In the genomic region with DNA sequence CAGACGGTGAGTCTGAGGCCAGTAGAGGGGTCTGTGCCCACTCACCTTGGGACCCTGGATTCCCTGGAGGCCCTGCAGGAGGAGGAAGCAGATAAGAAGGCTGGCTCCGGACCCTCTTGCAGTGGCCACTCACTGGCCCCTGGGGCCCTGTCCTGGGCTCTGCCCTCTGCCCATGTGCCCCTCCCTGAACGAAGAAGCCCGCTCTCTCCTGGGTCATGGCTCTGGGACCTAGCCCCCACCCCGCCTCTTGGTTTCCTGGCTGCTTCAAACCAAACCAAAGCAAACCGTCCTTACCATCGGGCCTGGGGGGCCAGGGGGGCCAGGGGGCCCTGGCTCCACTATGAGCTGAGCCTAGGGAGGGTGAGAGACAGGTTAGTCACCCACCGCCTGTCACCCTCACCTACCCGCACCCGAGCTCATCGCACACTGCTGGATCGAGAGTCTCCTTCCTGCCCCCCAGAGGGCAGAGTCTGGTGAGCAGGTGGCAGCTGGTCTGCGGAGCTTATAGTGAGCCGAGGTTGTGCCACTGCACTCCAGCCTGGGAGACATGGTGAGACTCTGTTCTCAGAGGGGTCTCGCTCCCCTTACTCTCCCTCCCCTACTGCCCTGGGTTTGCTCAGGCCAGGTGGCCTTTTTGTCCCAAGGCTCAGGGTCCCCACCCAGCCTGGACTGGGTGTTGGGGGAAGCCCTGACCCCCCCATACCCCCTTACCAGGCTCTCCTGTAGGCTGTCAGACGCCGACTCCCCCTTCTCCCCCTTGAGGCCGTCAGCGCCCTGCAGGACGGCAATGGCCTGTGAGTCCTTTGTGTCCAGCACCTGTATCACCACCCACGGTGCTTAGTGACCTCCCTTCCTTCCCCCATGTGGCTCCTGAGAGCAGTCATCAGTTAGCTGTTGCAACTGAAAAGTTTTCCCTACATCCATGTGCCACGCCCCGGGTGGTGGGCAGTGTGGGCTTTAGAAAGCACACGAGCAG, we compare ENCODE assay signal across 17 cellular contexts. TPM values are rescaled to one million over a fixed set of nuclear protein-coding genes. Genes with fewer than 3 reads are reported as not detected.
DNase-seq lines count a peak whose midpoint lies in the region; ATAC-seq and TF ChIP-seq lines count a peak whose summit lies in the region.
"Had no signal": no experiment of that assay in that cellular context is flagged by ENCODE, and none has a peak within 500 bp of the region (broad histone marks: within the 10 kb centered on the region; RNA-seq: fewer than 3 reads in every experiment).

No MANE protein-coding gene starts in this region.

- POLR2A ChIA-PET in Caco-2 (lab: Charles Lee) = no interaction called here

- H3K4me1 ChIP-seq in Caco-2 = no peaks in the 10 kb centered on the region
- H3K4me1 ChIP-seq: colonic mucosa, gastroesophageal sphincter had no signal

- CTCF ChIA-PET in activated naive CD4-positive, alpha-beta T cell treated with anti-CD3 and anti-CD28 coated beads, Interleukin-2, amount 10 ng/mL, durations not matched to agents 7 days and 5 days (lab: Charles Lee) = interaction anchor here (1.2 to 1.5 kb wide), 2 partner anchors 9 to 33 kb away, joined by 3 read pairs; no protein-coding TSS in a partner anchor
- CTCF ChIA-PET in Caco-2 (lab: Charles Lee) = interaction anchor here (0.7 kb wide), 1 partner anchor 298 kb away, joined by 3 read pairs; no protein-coding TSS in a partner anchor

- no peak overlapping the region for H3K4me3 Mint-ChIP-seq in activated naive CD4-positive, alpha-beta T cell treated with anti-CD3 and anti-CD28 coated beads, Interleukin-2, amount 10 ng/mL, durations not matched to agents 7 days and 5 days
- no peak overlapping the region for H3K4me3 Mint-ChIP-seq in Caco-2 (ENCODE audit: unreplicated experiment)
- H3K4me3 Mint-ChIP-seq: activated CD4-positive, alpha-beta T cell treated with anti-CD3 and anti-CD28 coated beads, Interleukin-2, amount 10 ng/mL, durations not matched to agents 24 days and 14 days had no signal

- no peak for TF ChIP-seq CTCF in Caco-2 (IDR thresholded peaks at IDR 0.05; ENCODE audit: insufficient read depth in 1 of 2, low read depth in 1 of 2, low read length in 1 of 2, severe bottlenecking in 1 of 2, unreplicated experiment in 1 of 2)

- H3K4me3 ChIP-seq in H7 (ENCODE audit: insufficient read depth, low read depth, low read length) = no peak overlapping the region
- no peak overlapping the region for H3K4me3 ChIP-seq in Caco-2 (ENCODE audit: low read depth, low read length)
- H3K4me3 ChIP-seq: colonic mucosa, gastroesophageal sphincter, MG63, suprapubic skin had no signal

- H3K36me3 Mint-ChIP-seq in activated naive CD4-positive, alpha-beta T cell treated with anti-CD3 and anti-CD28 coated beads, Interleukin-2, amount 50 U/mL, for 72 hours = no peaks in the 10 kb centered on the region
- H3K36me3 Mint-ChIP-seq in activated naive CD4-positive, alpha-beta T cell treated with anti-CD3 and anti-CD28 coated beads, Interleukin-2, amount 10 ng/mL, durations not matched to agents 7 days and 5 days = no peaks in the 10 kb centered on the region
- no peaks in the 10 kb centered on the region for H3K36me3 Mint-ChIP-seq in Caco-2 (ENCODE audit: insufficient read depth, unreplicated experiment)

- H3K36me3 ChIP-seq in H7 (replicated peaks; ENCODE audit: control insufficient read depth, insufficient read depth, low read length) (no peaks in the 10 kb centered on the region), Caco-2 (ENCODE audit: control insufficient read depth, insufficient read depth, low read length) (no peaks in the 10 kb centered on the region)
- H3K36me3 ChIP-seq: colonic mucosa, gastroesophageal sphincter, suprapubic skin had no signal

- peak; percentile 23 to 29 for ATAC-seq in activated naive CD4-positive, alpha-beta T cell treated with anti-CD3 and anti-CD28 coated beads, Interleukin-2, amount 50 U/mL, for 72 hours
- ATAC-seq in stimulated activated naive CD8-positive, alpha-beta T cell treated with anti-CD3 and anti-CD28 coated beads, Interleukin-15, Interleukin-2, amounts not matched to agents 100 U/mL and 50 U/mL, for 24 hours = peak; percentile 70
- no peak for ATAC-seq in HG03469 (IDR thresholded peaks at IDR 0.05; ENCODE audit: unreplicated experiment)
- ATAC-seq: gastroesophageal sphincter had no signal

- no peaks in the 10 kb centered on the region; the same call in 1 of the 2 replicates for H3K27me3 ChIP-seq in H7 (ENCODE audit: control insufficient read depth, insufficient read depth, low read length)
- no peaks in the 10 kb centered on the region; the same call in 1 of the 2 replicates for H3K27me3 ChIP-seq in Caco-2 (replicated peaks; ENCODE audit: control insufficient read depth, insufficient read depth, low read length)
- H3K27me3 ChIP-seq: colonic mucosa, MG63, suprapubic skin had no signal

- peak overlapping the region in 1 of 2 donors; percentile 40 for H3K27ac Mint-ChIP-seq in activated naive CD4-positive, alpha-beta T cell treated with anti-CD3 and anti-CD28 coated beads, Interleukin-2, amount 50 U/mL, for 72 hours
- no peak overlapping the region for H3K27ac Mint-ChIP-seq in activated naive CD4-positive, alpha-beta T cell treated with anti-CD3 and anti-CD28 coated beads, Interleukin-2, amount 10 ng/mL, durations not matched to agents 7 days and 5 days
- H3K27ac Mint-ChIP-seq in Caco-2 (ENCODE audit: unreplicated experiment) = no peak overlapping the region
- H3K27ac Mint-ChIP-seq: activated CD4-positive, alpha-beta T cell treated with anti-CD3 and anti-CD28 coated beads, Interleukin-2, amount 10 ng/mL, durations not matched to agents 24 days and 14 days; activated T-helper 2 cell treated with anti-CD3 and anti-CD28 coated beads, Interferon-gamma antibody, Interleukin-2, Interleukin-4, amounts not matched to agents 10 μg/mL and 5 μg/mL and 100 μg/mL, durations not matched to agents 14 hours and 24 hours and 36 hours had no signal

- no peaks in the 10 kb centered on the region for H3K9me3 Mint-ChIP-seq in activated naive CD4-positive, alpha-beta T cell treated with anti-CD3 and anti-CD28 coated beads, Interleukin-2, amount 50 U/mL, for 72 hours
- no peaks in the 10 kb centered on the region for H3K9me3 Mint-ChIP-seq in activated naive CD4-positive, alpha-beta T cell treated with anti-CD3 and anti-CD28 coated beads, Interleukin-2, amount 10 ng/mL, durations not matched to agents 7 days and 5 days
- H3K9me3 Mint-ChIP-seq in Caco-2 (ENCODE audit: unreplicated experiment) = no peaks in the 10 kb centered on the region
- H3K9me3 Mint-ChIP-seq: activated CD4-positive, alpha-beta T cell treated with anti-CD3 and anti-CD28 coated beads, Interleukin-2, amount 10 ng/mL, durations not matched to agents 24 days and 14 days; activated T-helper 2 cell treated with anti-CD3 and anti-CD28 coated beads, Interferon-gamma antibody, Interleukin-2, Interleukin-4, amounts not matched to agents 10 μg/mL and 5 μg/mL and 100 μg/mL, durations not matched to agents 14 hours and 24 hours and 36 hours had no signal

- DNase-seq in activated naive CD4-positive, alpha-beta T cell treated with anti-CD3 and anti-CD28 coated beads, Interleukin-2, amount 50 U/mL, for 72 hours (ENCODE audit: low spot score in 2 of 2) = no peak
- no peak for DNase-seq in activated naive CD4-positive, alpha-beta T cell treated with anti-CD3 and anti-CD28 coated beads, Interleukin-2, amount 10 ng/mL, durations not matched to agents 7 days and 5 days
- DNase-seq in H7 (peak; percentile 78), activated gamma-delta T cell treated with Interleukin-2 at 50 U/mL for 16 hours (peak; percentile 37), Ammon's horn (ENCODE audit: low spot score) (no peak), Caco-2 (no peak)
- no peak for DNase-seq in stimulated activated naive CD8-positive, alpha-beta T cell treated with anti-CD3 and anti-CD28 coated beads, Interleukin-15, Interleukin-2, amounts not matched to agents 100 U/mL and 50 U/mL, for 24 hours
- DNase-seq: activated CD4-positive, alpha-beta T cell treated with anti-CD3 and anti-CD28 coated beads, Interleukin-2, amount 10 ng/mL, durations not matched to agents 24 days and 14 days; colonic mucosa; mammary epithelial cell; MG63; NCI-H2029; NK-92 treated with Interleukin-12 subunit alpha and Interleukin-12 subunit beta, amount 100 ng/mL, for 24 hours had no signal

- peaks cover 45% of the 10 kb centered on the region for H3K4me1 Mint-ChIP-seq in activated naive CD4-positive, alpha-beta T cell treated with anti-CD3 and anti-CD28 coated beads, Interleukin-2, amount 10 ng/mL, durations not matched to agents 7 days and 5 days
- no peaks in the 10 kb centered on the region for H3K4me1 Mint-ChIP-seq in Caco-2 (ENCODE audit: low read depth, unreplicated experiment)

- no TSS peak for BruUV-seq in Caco-2 (replicated peaks; lab: Mats Ljungman, UMichigan)

- intact Hi-C loops in Caco-2 (cut with micrococcal nuclease; ENCODE audit: unreplicated experiment) = no loop called here

- no peaks in the 10 kb centered on the region for H3K9me3 ChIP-seq in Caco-2
- H3K9me3 ChIP-seq: colonic mucosa, gastroesophageal sphincter, MG63, suprapubic skin had no signal

- H3K27me3 Mint-ChIP-seq in activated naive CD4-positive, alpha-beta T cell treated with anti-CD3 and anti-CD28 coated beads, Interleukin-2, amount 10 ng/mL, durations not matched to agents 7 days and 5 days = peaks cover 5% of the 10 kb centered on the region
- H3K27me3 Mint-ChIP-seq in Caco-2 (ENCODE audit: insufficient read depth, unreplicated experiment) = no peaks in the 10 kb centered on the region
- H3K27me3 Mint-ChIP-seq: activated CD4-positive, alpha-beta T cell treated with anti-CD3 and anti-CD28 coated beads, Interleukin-2, amount 10 ng/mL, durations not matched to agents 24 days and 14 days had no signal

RNA-seq across cellular contexts. Expression of a gene that starts 15.2 kb away (rescaled TPM):
- total RNA-seq in activated naive CD4-positive, alpha-beta T cell treated with anti-CD3 and anti-CD28 coated beads, Interleukin-2, amount 50 U/mL, for 72 hours = 10 to 100 TPM; 51.1 to 97.6 TPM
- total RNA-seq in H7 (2014; rRNA removed; shearing (Covaris generic)) = 11.3 and 25.1 TPM in 2 replicates
- total RNA-seq in Caco-2 (2022) = 78.2 and 82.1 TPM in 2 replicates

RNA-seq across cellular contexts. Expression of a gene that starts 43.4 kb away (rescaled TPM):
- 100 to 1,000 TPM; 232 to 253 TPM for total RNA-seq in activated naive CD4-positive, alpha-beta T cell treated with anti-CD3 and anti-CD28 coated beads, Interleukin-2, amount 50 U/mL, for 72 hours
- 134 and 138 TPM in 2 replicates for total RNA-seq in H7 (2014; rRNA removed; shearing (Covaris generic))
- total RNA-seq in Caco-2 (2022) = 286 and 295 TPM in 2 replicates

Comparison
In these comparisons a context has a peak if more than half of its experiments do, and no peak if none do; other contexts are left out.
1. DNase-seq: peak in H7 (single experiment) and activated gamma-delta T cell treated with Interleukin-2 at 50 U/mL for 16 hours (single experiment); none in activated naive CD4-positive, alpha-beta T cell treated with anti-CD3 and anti-CD28 coated beads, Interleukin-2, amount 50 U/mL, for 72 hours (0 of 2), activated naive CD4-positive, alpha-beta T cell treated with anti-CD3 and anti-CD28 coated beads, Interleukin-2, amount 10 ng/mL, durations not matched to agents 7 days and 5 days (single experiment), stimulated activated naive CD8-positive, alpha-beta T cell treated with anti-CD3 and anti-CD28 coated beads, Interleukin-15, Interleukin-2, amounts not matched to agents 100 U/mL and 50 U/mL, for 24 hours (single experiment), Ammon's horn (single experiment) and Caco-2 (0 of 2).